In the genomic region with DNA sequence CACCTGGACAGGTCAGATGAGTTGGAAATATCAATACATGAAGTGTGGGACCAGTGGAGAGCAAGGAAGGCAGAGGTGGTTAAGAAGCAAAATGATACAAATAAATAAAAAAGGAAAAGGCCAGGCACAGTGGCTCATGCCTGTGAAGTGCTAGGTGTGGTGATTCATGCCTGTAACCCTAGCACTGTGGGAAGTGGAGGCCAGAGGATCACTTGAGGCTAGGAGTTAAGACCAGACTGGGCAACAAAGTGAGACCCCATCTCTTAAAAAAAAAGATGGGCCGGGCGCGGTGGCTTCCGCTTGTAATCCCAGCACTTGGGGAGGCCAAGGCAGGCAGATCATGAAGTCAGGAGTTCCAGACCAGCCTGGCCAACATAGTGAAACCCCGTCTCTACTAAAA, we compare ENCODE assay signal across 1 cellular context.
TF ChIP-seq lines count a peak whose summit lies in the region.

No MANE protein-coding gene starts in this region.

TF ChIP-seq in SK-N-SH treated with all-trans-retinoic acid at 6 μM for 48 hours, 23 proteins besides CTCF, POLR2A, EP300 and RAD21 (continued from another document):
- TF ChIP-seq, protein P1, sequence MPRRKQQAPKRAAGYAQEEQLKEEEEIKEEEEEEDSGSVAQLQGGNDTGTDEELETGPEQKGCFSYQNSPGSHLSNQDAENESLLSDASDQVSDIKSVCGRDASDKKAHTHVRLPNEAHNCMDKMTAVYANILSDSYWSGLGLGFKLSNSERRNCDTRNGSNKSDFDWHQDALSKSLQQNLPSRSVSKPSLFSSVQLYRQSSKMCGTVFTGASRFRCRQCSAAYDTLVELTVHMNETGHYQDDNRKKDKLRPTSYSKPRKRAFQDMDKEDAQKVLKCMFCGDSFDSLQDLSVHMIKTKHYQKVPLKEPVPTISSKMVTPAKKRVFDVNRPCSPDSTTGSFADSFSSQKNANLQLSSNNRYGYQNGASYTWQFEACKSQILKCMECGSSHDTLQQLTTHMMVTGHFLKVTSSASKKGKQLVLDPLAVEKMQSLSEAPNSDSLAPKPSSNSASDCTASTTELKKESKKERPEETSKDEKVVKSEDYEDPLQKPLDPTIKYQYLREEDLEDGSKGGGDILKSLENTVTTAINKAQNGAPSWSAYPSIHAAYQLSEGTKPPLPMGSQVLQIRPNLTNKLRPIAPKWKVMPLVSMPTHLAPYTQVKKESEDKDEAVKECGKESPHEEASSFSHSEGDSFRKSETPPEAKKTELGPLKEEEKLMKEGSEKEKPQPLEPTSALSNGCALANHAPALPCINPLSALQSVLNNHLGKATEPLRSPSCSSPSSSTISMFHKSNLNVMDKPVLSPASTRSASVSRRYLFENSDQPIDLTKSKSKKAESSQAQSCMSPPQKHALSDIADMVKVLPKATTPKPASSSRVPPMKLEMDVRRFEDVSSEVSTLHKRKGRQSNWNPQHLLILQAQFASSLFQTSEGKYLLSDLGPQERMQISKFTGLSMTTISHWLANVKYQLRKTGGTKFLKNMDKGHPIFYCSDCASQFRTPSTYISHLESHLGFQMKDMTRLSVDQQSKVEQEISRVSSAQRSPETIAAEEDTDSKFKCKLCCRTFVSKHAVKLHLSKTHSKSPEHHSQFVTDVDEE (CRISPR knock-in tag; IDR thresholded peaks at IDR 0.05) = no peak
- no peak for TF ChIP-seq ZNF70 (CRISPR knock-in tag; IDR thresholded peaks at IDR 0.05)
- no peak for TF ChIP-seq RARB (CRISPR knock-in tag; IDR thresholded peaks at IDR 0.05)
